Comparison of ENCODE assay signal across 26 cellular contexts in the genomic region with DNA sequence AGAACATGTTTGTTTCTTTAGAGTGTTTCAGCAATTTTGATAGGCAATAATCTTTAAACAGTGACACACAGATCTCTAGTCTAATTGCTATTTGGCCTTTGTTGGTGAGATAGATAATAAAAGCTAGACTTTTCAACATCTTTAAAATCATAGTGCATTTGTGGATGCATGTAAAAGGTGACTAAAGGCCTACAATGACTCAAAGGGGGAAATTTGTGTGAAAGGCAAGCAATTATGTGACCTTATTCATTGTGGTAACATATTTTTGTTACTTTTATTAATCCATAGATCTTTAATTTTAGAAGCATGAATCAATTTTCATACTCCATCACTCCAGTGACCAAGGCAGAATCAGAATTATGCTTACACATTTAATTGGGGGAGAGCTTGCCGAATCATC.
DNase-seq lines count a peak whose midpoint lies in the region; ATAC-seq, FAIRE-seq and TF ChIP-seq lines count a peak whose summit lies in the region.
"Had no signal": no experiment of that assay in that cellular context is flagged by ENCODE, and none has a peak within 500 bp of the region (broad histone marks: within the 10 kb centered on the region; RNA-seq: fewer than 3 reads in every experiment).

No MANE protein-coding gene starts in this region.

- no peaks in the 10 kb centered on the region for H3K79me2 ChIP-seq in GM23248 (ENCODE audit: insufficient read depth)

- no peaks in the 10 kb centered on the region for H4K20me1 ChIP-seq in GM23248 (ENCODE audit: insufficient read depth)
- H4K20me1 ChIP-seq: BLaER1 had no signal

- H3F3A ChIP-seq in GM23248 (ENCODE audit: insufficient read depth): peaks cover 3% of the 10 kb centered on the region; the same call in 1 of the 2 replicates

- peaks cover 31% of the 10 kb centered on the region for H3K4me1 ChIP-seq in GM23248 (ENCODE audit: insufficient read depth)
- H3K4me1 ChIP-seq in SJCRH30: peaks cover 28% of the 10 kb centered on the region
- H3K4me1 ChIP-seq: BLaER1 had no signal

- H3K27me3 ChIP-seq in GM23248 (replicated peaks; ENCODE audit: insufficient read depth) (no peaks in the 10 kb centered on the region), SJCRH30 (no peaks in the 10 kb centered on the region), bronchial epithelial cell (ENCODE audit: control insufficient read depth, insufficient read depth, low read length) (no peaks in the 10 kb centered on the region), MG63 (no peaks in the 10 kb centered on the region)
- H3K27me3 ChIP-seq: BE2C, BLaER1 had no signal

- H2AFZ ChIP-seq in GM23248: no peak overlapping the region

- H3K4me3 ChIP-seq in GM23248 (no peak overlapping the region), SJCRH30 (peak overlapping the region; percentile 25), bronchial epithelial cell (ENCODE audit: low read depth, low read length) (no peak overlapping the region), MG63 (no peak overlapping the region)
- H3K4me3 ChIP-seq: BLaER1 had no signal

- no peaks in the 10 kb centered on the region for H3K9me3 ChIP-seq in GM23248 (ENCODE audit: low read depth)
- H3K9me3 ChIP-seq in SJCRH30 (replicated peaks): no peaks in the 10 kb centered on the region
- no peaks in the 10 kb centered on the region for H3K9me3 ChIP-seq in MG63
- H3K9me3 ChIP-seq: BE2C, BLaER1 had no signal

- H3K9me2 ChIP-seq in GM23248 (ENCODE audit: insufficient read depth): no peaks in the 10 kb centered on the region

- POLR2A ChIA-PET in RWPE1 (lab: Yijun Ruan, JAX; ENCODE audit: low non-redundant PET): no interaction called here

- H3K36me3 ChIP-seq in GM23248 (ENCODE audit: low read depth) (no peaks in the 10 kb centered on the region), SJCRH30 (no peaks in the 10 kb centered on the region), bronchial epithelial cell (ENCODE audit: control insufficient read depth, insufficient read depth, low read length) (no peaks in the 10 kb centered on the region), MG63 (no peaks in the 10 kb centered on the region)
- H3K36me3 ChIP-seq: BE2C, BLaER1 had no signal

- no peak for FAIRE-seq in bronchial epithelial cell (lab: Jason Lieb, UNC)
- FAIRE-seq: GM12891, GM18507 had no signal

- DNase-seq in GM23248: peak; percentile 28
- DNase-seq in HCEC 1CT: peak; percentile 10
- DNase-seq in SJCRH30: no peak
- peak; percentile 3 for DNase-seq in bronchial epithelial cell (ENCODE audit: low read depth)
- no peak for DNase-seq in RWPE1 (ENCODE audit: low spot score)
- no peak for DNase-seq in MG63
- DNase-seq: 8988T; ACHN; BE2C; C1 segment of cervical spinal cord; CD4-positive, alpha-beta memory T cell; CD4-positive, CD25-positive, alpha-beta regulatory T cell; CD8-positive, alpha-beta memory T cell; COR-L47; DMS 273 treated with DMSO at 0.1 percent for 48 hours; DMS153; DMS53; DMS79; DND-41; EL; GF-D8 had no signal

- no peak overlapping the region for H3K9ac ChIP-seq in GM23248
- H3K9ac ChIP-seq: BLaER1 had no signal

- H3K4me2 ChIP-seq in GM23248 (ENCODE audit: unreplicated experiment): no peak overlapping the region
- H3K4me2 ChIP-seq: BLaER1 had no signal

- CTCF ChIA-PET in RWPE1 (lab: Yijun Ruan, JAX): no interaction called here

- ATAC-seq in HG03039 (IDR thresholded peaks at IDR 0.05; ENCODE audit: unreplicated experiment): no peak
- no peak for ATAC-seq in HG03460 (IDR thresholded peaks at IDR 0.05; ENCODE audit: unreplicated experiment)

- H3K27ac ChIP-seq in GM23248: no peak overlapping the region
- H3K27ac ChIP-seq in SJCRH30: peak overlapping the region; percentile 51
- H3K27ac ChIP-seq in RWPE1: no peak overlapping the region
- H3K27ac ChIP-seq: BLaER1 had no signal

- WGBS in GM23248 (ENCODE audit: low coverage in 1 of 2, low lambda C conversion rate in 2 of 2, missing lambda C conversion rate in 2 of 2), 2 experiments: 40 to 43% methylated on average over 1 of the region's 1 CpG

- in situ Hi-C loops in GM23248 (cut with MboI): no loop called here

- TF ChIP-seq CTCF in bronchial epithelial cell (IDR thresholded peaks at IDR 0.05; ENCODE audit: insufficient read depth, low read length, severe bottlenecking) (no peak), RWPE1 (conservative IDR thresholded peaks at IDR 0.05; ENCODE audit: low read depth) (no peak)

Comparison
In these comparisons a context has a peak if more than half of its experiments do, and no peak if none do; other contexts are left out.
1. DNase-seq: peak in GM23248 (single experiment), HCEC 1CT (single experiment) and bronchial epithelial cell (single experiment); none in SJCRH30 (0 of 2), RWPE1 (single experiment) and MG63 (single experiment).